23 cellular contexts compared by ENCODE assay signal in genomic region chr7:128888039-128888755, GRCh38. TPM values are rescaled to one million over a fixed set of nuclear protein-coding genes. Genes with fewer than 3 reads are reported as not detected.
"Had no signal": no experiment of that assay in that cellular context is flagged by ENCODE, and none has a peak within 500 bp of the region (broad histone marks: within the 10 kb centered on the region; RNA-seq: fewer than 3 reads in every experiment).

No MANE protein-coding gene starts in this region.

- H3K27ac Mint-ChIP-seq: activated B cell treated with CpG ODN at 0.5 μM for 24 hours; activated CD4-positive, alpha-beta T cell treated with anti-CD3 and anti-CD28 coated beads, Interleukin-2, amount 10 ng/mL, durations not matched to agents 24 days and 14 days; activated CD8-positive, alpha-beta T cell treated with anti-CD3 and anti-CD28 coated beads for 36 hours; activated naive CD4-positive, alpha-beta T cell treated with anti-CD3 and anti-CD28 coated beads for 36 hours; activated T-cell treated with anti-CD3 and anti-CD28 coated beads, Interleukin-2, amount 50 U/mL, for 24 hours; brain; nephron progenitor cell; progenitor cell of endocrine pancreas; stimulated activated effector memory CD8-positive, alpha-beta T cell treated with anti-CD3 and anti-CD28 coated beads, Interleukin-12 subunit alpha, Interleukin-12 subunit beta, amount 100 ng/mL, for 72 hours; T-cell; type B pancreatic cell had no signal

- H3K9me3 ChIP-seq: stomach had no signal

- H3K36me3 ChIP-seq: stomach had no signal

- H3K9me3 Mint-ChIP-seq: activated B cell treated with CpG ODN at 0.5 μM for 24 hours; activated CD4-positive, alpha-beta T cell treated with anti-CD3 and anti-CD28 coated beads, Interleukin-2, amount 10 ng/mL, durations not matched to agents 24 days and 14 days; activated CD8-positive, alpha-beta T cell treated with anti-CD3 and anti-CD28 coated beads for 36 hours; activated naive CD4-positive, alpha-beta T cell treated with anti-CD3 and anti-CD28 coated beads for 36 hours; activated T-cell treated with anti-CD3 and anti-CD28 coated beads, Interleukin-2, amount 50 U/mL, for 24 hours; brain; nephron progenitor cell; stimulated activated effector memory CD8-positive, alpha-beta T cell treated with anti-CD3 and anti-CD28 coated beads, Interleukin-12 subunit alpha, Interleukin-12 subunit beta, amount 100 ng/mL, for 72 hours; T-cell; type B pancreatic cell had no signal

- H3K36me3 Mint-ChIP-seq: brain; stimulated activated effector memory CD8-positive, alpha-beta T cell treated with anti-CD3 and anti-CD28 coated beads, Interleukin-12 subunit alpha, Interleukin-12 subunit beta, amount 100 ng/mL, for 72 hours; T-cell; type B pancreatic cell had no signal

- H3K4me3 ChIP-seq: coronary artery, skin epidermis, stomach had no signal

- FAIRE-seq: endometrium, keratinocyte had no signal

- H3K4me3 Mint-ChIP-seq: activated B cell treated with CpG ODN at 0.5 μM for 24 hours; activated CD4-positive, alpha-beta T cell treated with anti-CD3 and anti-CD28 coated beads, Interleukin-2, amount 10 ng/mL, durations not matched to agents 24 days and 14 days; activated CD8-positive, alpha-beta T cell treated with anti-CD3 and anti-CD28 coated beads for 36 hours; activated naive CD4-positive, alpha-beta T cell treated with anti-CD3 and anti-CD28 coated beads for 36 hours; activated T-cell treated with anti-CD3 and anti-CD28 coated beads, Interleukin-2, amount 50 U/mL, for 24 hours; brain; nephron progenitor cell; stimulated activated effector memory CD8-positive, alpha-beta T cell treated with anti-CD3 and anti-CD28 coated beads, Interleukin-12 subunit alpha, Interleukin-12 subunit beta, amount 100 ng/mL, for 72 hours; T-cell; type B pancreatic cell had no signal

- H3K27ac ChIP-seq: coronary artery, skin epidermis, stomach had no signal

- ATAC-seq: activated CD8-positive, alpha-beta T cell treated with anti-CD3 and anti-CD28 coated beads for 36 hours; left lobe of liver; stimulated activated effector memory CD8-positive, alpha-beta T cell treated with anti-CD3 and anti-CD28 coated beads, Interleukin-12 subunit alpha, Interleukin-12 subunit beta, amount 100 ng/mL, for 72 hours; T-cell had no signal

- DNase-seq: activated B cell treated with CpG ODN at 0.5 μM for 24 hours; activated CD4-positive, alpha-beta T cell treated with anti-CD3 and anti-CD28 coated beads, Interleukin-2, amount 10 ng/mL, durations not matched to agents 24 days and 14 days; activated CD8-positive, alpha-beta T cell treated with anti-CD3 and anti-CD28 coated beads for 36 hours; activated naive CD4-positive, alpha-beta T cell treated with anti-CD3 and anti-CD28 coated beads for 36 hours; activated T-cell treated with anti-CD3 and anti-CD28 coated beads, Interleukin-2, amount 50 U/mL, for 24 hours; foreskin melanocyte; glutamatergic neuron; hypothalamus; mammary epithelial cell; nephron progenitor cell; stimulated activated CD4-positive, alpha-beta T cell treated with anti-CD3 and anti-CD28 coated beads, Interleukin-4, amount 100 ng/mL, for 1 hour; stomach; T-cell; T-helper 9 cell had no signal

RNA-seq across cellular contexts. Expression of gene KCP, which starts 22.3 kb away (rescaled TPM):
- total RNA-seq: activated CD8-positive, alpha-beta T cell treated with anti-CD3 and anti-CD28 coated beads for 36 hours; activated naive CD4-positive, alpha-beta T cell treated with anti-CD3 and anti-CD28 coated beads for 36 hours had no signal
- polyA plus RNA-seq: keratinocyte had no signal

RNA-seq across cellular contexts. Expression of gene FLNC, which starts 58.0 kb away (rescaled TPM):
- total RNA-seq: activated B cell treated with CpG ODN at 0.5 μM for 24 hours had no signal
